Comparison of ENCODE assay signal across 21 cellular contexts in genomic region chr4:186918466-186918865, GRCh38.
DNase-seq lines count a peak whose midpoint lies in the region; ATAC-seq, FAIRE-seq and TF ChIP-seq lines count a peak whose summit lies in the region.
"Had no signal": no experiment of that assay in that cellular context is flagged by ENCODE, and none has a peak within 500 bp of the region (broad histone marks: within the 10 kb centered on the region; RNA-seq: fewer than 3 reads in every experiment).

No MANE protein-coding gene starts in this region.

- ATAC-seq in IMR-90 (ENCODE audit: low read depth): no peak
- no peak for ATAC-seq in GM19328 (IDR thresholded peaks at IDR 0.05; ENCODE audit: unreplicated experiment)
- ATAC-seq: GM12878 had no signal

- WGBS in IMR-90 (ENCODE audit: extremely low coverage in 2 of 2, insufficient read length in 1 of 2), 2 experiments: no CpG with 5 or more reads among the region's 3 CpGs

- no TSS peak for BruUV-seq in IMR-90 (replicated peaks; lab: Mats Ljungman, UMichigan)

- peak; percentile 88 for FAIRE-seq in endometrium (lab: Jason Lieb, UNC)
- FAIRE-seq: G401.6, GM12878 had no signal

- no peak overlapping the region; the same call in 1 of the 2 replicates for H2AK5ac ChIP-seq in IMR-90 (ENCODE audit: low read depth, low read length)

- TF ChIP-seq CTCF in AG10803 (conservative IDR thresholded peaks at IDR 0.05; ENCODE audit: low read length): no peak
- TF ChIP-seq CTCF in IMR-90 (conservative IDR thresholded peaks at IDR 0.05; ENCODE audit: low read depth, low read length): no peak

- no peak overlapping the region for H3K27ac ChIP-seq in IMR-90 (ENCODE audit: insufficient read depth, low read length)
- H3K27ac ChIP-seq: BLaER1, KMS-11 had no signal

- POLR2A ChIA-PET in IMR-90 (lab: Charles Lee; ENCODE audit: unreplicated experiment): no interaction called here

- H2BK5ac ChIP-seq in IMR-90 (ENCODE audit: low read depth, low read length, poor library complexity, severe bottlenecking): no peak overlapping the region

- dilution Hi-C loops in IMR-90 (cut with HindIII; ENCODE audit: low sequenced_read_pairs, unreplicated experiment): no loop called here

- 0 out of 4 replicates have a peak, but pooled peaks cover 0 to 6% of the 10 kb centered on the region in 2 experiments for H3K79me1 ChIP-seq in IMR-90 (ENCODE audit: low read depth in 1 of 2, low read length in 2 of 2)

- DNase-seq in AG10803 (ENCODE audit: low read depth): peak; percentile 57
- no peak for DNase-seq in IMR-90
- DNase-seq in left kidney (ENCODE audit: low read depth, low spot score): peak; percentile 74
- no peak for DNase-seq in NCI-H146 (lab: John Stamatoyannopoulos, UW)
- no peak for DNase-seq in DMS79 treated with DMSO at 0.1 percent for 48 hours (lab: John Stamatoyannopoulos, UW)
- DNase-seq in MV-4-11 (lab: John Stamatoyannopoulos, UW): no peak
- DNase-seq: CD4-positive, CD25-positive, alpha-beta regulatory T cell; GOT3; NCI-H1092 treated with DMSO at 0.1 percent for 48 hours; NCI-H1436 treated with DMSO at 0.1 percent for 48 hours; NCI-H2029; NCI-H2227 treated with DMSO at 0.1 percent for 48 hours; NCI-H526 treated with DMSO at 0.1 percent for 48 hours; SHP77 had no signal

- H4K8ac ChIP-seq in IMR-90 (ENCODE audit: low read depth in 2 of 2, low read length in 2 of 2): peak overlapping the region in 1 of 2 experiments; percentile 14; a peak in 1 of 4 replicates

- TF ChIP-seq RAD21 in IMR-90 (IDR thresholded peaks at IDR 0.05; ENCODE audit: low read length): no peak

- TF ChIP-seq POLR2A in IMR-90 (IDR thresholded peaks at IDR 0.05; ENCODE audit: low read depth, low read length): no peak

- H3K9me3 ChIP-seq in IMR-90 (ENCODE audit: control insufficient read depth, insufficient read depth, low read length): no peaks in the 10 kb centered on the region
- H3K9me3 ChIP-seq: HAP-1 had no signal

- peak overlapping the region; percentile 87 for H3K18ac ChIP-seq in IMR-90 (ENCODE audit: low read depth, low read length)

- H3K9me1 ChIP-seq in IMR-90 (ENCODE audit: insufficient read depth, low read length): peaks cover 3% of the 10 kb centered on the region; the same call in 1 of the 2 replicates

- H3K4ac ChIP-seq in IMR-90 (ENCODE audit: low read depth, low read length): peak overlapping the region; percentile 9; the same call in 1 of the 2 replicates

- intact Hi-C loops in IMR-90 (cut with micrococcal nuclease): no loop called here

- peaks cover 9% of the 10 kb centered on the region for H3K4me1 ChIP-seq in IMR-90 (ENCODE audit: control insufficient read depth, insufficient read depth, low read length)
- H3K4me1 ChIP-seq: BLaER1 had no signal

- no peak overlapping the region for H3K23ac ChIP-seq in IMR-90 (ENCODE audit: low read depth, low read length)

- CTCF ChIA-PET in IMR-90 (lab: Yijun Ruan, JAX): no interaction called here

- H3K27me3 ChIP-seq in IMR-90 (ENCODE audit: control insufficient read depth, insufficient read depth, low read length): no peaks in the 10 kb centered on the region
- H3K27me3 ChIP-seq: BLaER1 had no signal

- H4K91ac ChIP-seq in IMR-90 (ENCODE audit: insufficient read depth, low read depth, low read length): 0 out of 2 replicates have a peak overlapping the region, but pooled peaks have one; percentile 4

- H3K4me3 ChIP-seq in AG10803 (ENCODE audit: low read length) (no peak overlapping the region), IMR-90 (ENCODE audit: insufficient read depth, low read depth, low read length) (no peak overlapping the region)
- H3K4me3 ChIP-seq: BLaER1, GM12878, HAP-1 had no signal

- no peaks in the 10 kb centered on the region for H3K36me3 ChIP-seq in IMR-90 (ENCODE audit: control insufficient read depth, insufficient read depth, low read length)
- H3K36me3 ChIP-seq: BLaER1, HAP-1 had no signal

- H2BK20ac ChIP-seq in IMR-90 (ENCODE audit: low read depth, low read length): peak overlapping the region; percentile 75; the same call in 1 of the 2 replicates

- H2BK120ac ChIP-seq in IMR-90 (ENCODE audit: low read depth, low read length): peak overlapping the region; percentile 74; the same call in 1 of the 2 replicates

- H3K9ac ChIP-seq in IMR-90 (ENCODE audit: low read depth, low read length): no peak overlapping the region
- H3K9ac ChIP-seq: BLaER1, KMS-11 had no signal

- H4K5ac ChIP-seq in IMR-90 (ENCODE audit: low read depth, low read length): peak overlapping the region; percentile 80

- in situ Hi-C loops in IMR-90 (cut with MboI; ENCODE audit: low sequenced_read_pairs): no loop called here

- H3K14ac ChIP-seq in IMR-90 (replicated peaks; ENCODE audit: low read depth, low read length): peak overlapping the region; percentile 7; the same call in 1 of the 2 replicates

- H2BK15ac ChIP-seq in IMR-90 (ENCODE audit: low read depth, low read length): peak overlapping the region; percentile 98; the same call in 1 of the 3 replicates

- no peak overlapping the region for H3K56ac ChIP-seq in IMR-90 (ENCODE audit: extremely low read depth, insufficient read depth, low read length)

- no peak overlapping the region for H2AFZ ChIP-seq in IMR-90 (replicated peaks; ENCODE audit: low read length, poor library complexity)

- H3K4me2 ChIP-seq in IMR-90 (ENCODE audit: low read depth, low read length): no peak overlapping the region
- H3K4me2 ChIP-seq: BLaER1, KMS-11 had no signal

- H4K20me1 ChIP-seq in IMR-90 (ENCODE audit: insufficient read depth, low read length): no peaks in the 10 kb centered on the region
- H4K20me1 ChIP-seq: BLaER1 had no signal

- H2AK9ac ChIP-seq in IMR-90 (replicated peaks; ENCODE audit: low read depth, low read length, poor library complexity): no peak overlapping the region

TF ChIP-seq in IMR-90, 13 proteins besides CTCF, POLR2A, EP300 and RAD21:
- TF ChIP-seq NFE2L2 (IDR thresholded peaks at IDR 0.05; ENCODE audit: low read depth, low read length): no peak
- no peak for TF ChIP-seq MAZ (IDR thresholded peaks at IDR 0.05; ENCODE audit: borderline replicate concordance, low read depth, low read length)
- TF ChIP-seq BHLHE40 (IDR thresholded peaks at IDR 0.05; ENCODE audit: low read depth, low read length): no peak
- no peak for TF ChIP-seq RFX5 (IDR thresholded peaks at IDR 0.05; ENCODE audit: low read depth, low read length)
- TF ChIP-seq CEBPB (IDR thresholded peaks at IDR 0.05; ENCODE audit: low read depth, low read length): no peak
- TF ChIP-seq ELK1 (IDR thresholded peaks at IDR 0.05; ENCODE audit: borderline replicate concordance, low read depth, low read length): no peak
- no peak for TF ChIP-seq MXI1 (IDR thresholded peaks at IDR 0.05; ENCODE audit: borderline replicate concordance, low read depth, low read length)
- no peak for TF ChIP-seq SMC3 (IDR thresholded peaks at IDR 0.05; ENCODE audit: low read depth, low read length)
- TF ChIP-seq USF2 (IDR thresholded peaks at IDR 0.05; ENCODE audit: low read depth, low read length): no peak
- no peak for TF ChIP-seq RCOR1 (IDR thresholded peaks at IDR 0.05; ENCODE audit: insufficient replicate concordance, low read length)
- no peak for TF ChIP-seq CHD1 (IDR thresholded peaks at IDR 0.05; ENCODE audit: low read depth, low read length)
- TF ChIP-seq MAFK (IDR thresholded peaks at IDR 0.05; ENCODE audit: low read depth, low read length): no peak
- TF ChIP-seq FOS (IDR thresholded peaks at IDR 0.05; ENCODE audit: low read depth, low read length): no peak

Comparison
In these comparisons a context has a peak if more than half of its experiments do, and no peak if none do; other contexts are left out.
1. DNase-seq: peak in AG10803 (single experiment) and left kidney (single experiment); none in IMR-90 (single experiment), NCI-H146 (single experiment), DMS79 treated with DMSO at 0.1 percent for 48 hours (single experiment) and MV-4-11 (single experiment).